8 cellular contexts compared by ENCODE assay signal in the genomic region with DNA sequence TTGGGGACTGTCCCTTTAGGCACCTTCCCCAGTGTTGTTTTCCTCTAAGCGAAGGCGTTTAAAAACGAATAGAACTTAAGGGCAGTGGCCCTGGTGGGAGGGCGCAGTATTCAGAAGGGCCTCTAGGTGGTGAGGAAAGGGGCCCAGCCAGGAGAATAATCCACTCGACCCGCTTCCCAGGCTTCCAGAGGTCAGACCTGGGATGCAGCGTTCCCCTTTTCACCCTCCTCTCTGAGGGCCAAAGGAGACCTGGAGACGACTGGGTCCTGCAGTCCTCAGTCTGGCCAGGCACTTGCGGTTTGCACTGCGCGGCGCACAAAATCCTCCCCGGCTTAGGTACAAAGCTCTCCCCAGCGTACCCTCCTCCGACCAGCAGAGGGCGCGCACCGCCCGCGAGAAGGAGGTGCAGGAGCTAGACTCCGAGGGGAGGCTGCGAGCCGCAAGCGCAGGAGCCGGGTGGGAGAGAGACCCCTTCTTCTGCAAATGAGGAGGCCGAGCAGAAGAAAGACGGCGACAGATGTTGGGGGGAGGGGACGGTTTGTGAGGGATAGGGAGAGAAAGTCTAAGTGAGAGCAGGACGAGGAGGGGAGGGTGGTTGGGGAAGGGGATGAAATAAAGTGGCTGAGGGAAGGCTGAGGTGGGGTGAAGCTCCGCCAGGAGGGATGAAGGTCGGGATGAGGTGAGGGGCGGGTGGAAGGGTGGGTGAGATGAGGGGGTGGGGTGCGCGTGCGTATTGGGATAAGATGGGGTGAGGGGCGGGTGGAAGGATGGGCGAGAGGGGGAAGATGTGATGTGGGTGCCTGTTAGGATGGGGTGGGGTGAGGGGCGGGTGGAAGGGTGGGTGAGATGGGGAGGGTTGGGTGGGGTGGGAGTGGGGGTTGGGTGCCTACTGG. TPM values are rescaled to one million over a fixed set of nuclear protein-coding genes. Genes with fewer than 3 reads are reported as not detected.
DNase-seq lines count a peak whose midpoint lies in the region; ATAC-seq and TF ChIP-seq lines count a peak whose summit lies in the region.

No MANE protein-coding gene starts in this region.

- peak; percentile 72 to 87 (median 83) for DNase-seq in CD8-positive, alpha-beta T cell
- DNase-seq in NCI-H774 (lab: John Stamatoyannopoulos, UW) (peak; percentile 72), medulla oblongata (ENCODE audit: extremely low spot score) (peak; percentile 76)
- DNase-seq in activated CD8-positive, alpha-beta T cell treated with anti-CD3 and anti-CD28 coated beads for 36 hours = peak; percentile 93
- peak; percentile 69 for DNase-seq in stimulated activated CD8-positive, alpha-beta memory T cell treated with anti-CD3 and anti-CD28 coated beads, Interleukin-15, amount 100 ng/mL, for 24 hours (ENCODE audit: low read depth)

- WGBS in ectodermal cell, 2 experiments = 3 to 4% methylated on average over 38 of the region's 39 CpGs

- H3K27ac ChIP-seq in CD8-positive, alpha-beta T cell (ENCODE audit: low read depth, low read length) = no peak overlapping the region
- no peak overlapping the region for H3K27ac ChIP-seq in ectodermal cell (ENCODE audit: insufficient read depth, low read depth, low read length, poor library complexity, severe bottlenecking)

- no peaks in the 10 kb centered on the region for H3K9me3 Mint-ChIP-seq in CD8-positive, alpha-beta T cell
- H3K9me3 Mint-ChIP-seq in activated CD8-positive, alpha-beta T cell treated with anti-CD3 and anti-CD28 coated beads for 36 hours = no peaks in the 10 kb centered on the region

- ATAC-seq in CD8-positive, alpha-beta T cell = peak; percentile 89
- ATAC-seq in GM19438 (IDR thresholded peaks at IDR 0.05; ENCODE audit: low read depth, unreplicated experiment) = peak; percentile 75
- peak; percentile 87 for ATAC-seq in HG03565 (IDR thresholded peaks at IDR 0.05; ENCODE audit: unreplicated experiment)
- peak; percentile 90 for ATAC-seq in activated CD8-positive, alpha-beta T cell treated with anti-CD3 and anti-CD28 coated beads for 36 hours

- CTCF ChIA-PET in CD8-positive, alpha-beta T cell (lab: Charles Lee) = interaction anchor here (0.6 to 2.6 kb wide), 39 partner anchors 8 to 436 kb away, joined by 3 to 19 read pairs (median 4); partner anchors contain the start of gene CDK5R2
- CTCF ChIA-PET in activated CD8-positive, alpha-beta T cell treated with anti-CD3 and anti-CD28 coated beads for 36 hours (lab: Charles Lee) = interaction anchor here (0.6 to 5.7 kb wide), 77 partner anchors 9 to 459 kb away, joined by 3 to 128 read pairs (median 4); partner anchors contain the start of genes ANKZF1, CDK5R2, CRYBA2 and WNT10A

- peak; percentile 94 for TF ChIP-seq CTCF in CD8-positive, alpha-beta T cell (IDR thresholded peaks at IDR 0.05)
- peak; percentile 98 for TF ChIP-seq CTCF in activated CD8-positive, alpha-beta T cell treated with anti-CD3 and anti-CD28 coated beads for 36 hours (IDR thresholded peaks at IDR 0.05)

- intact Hi-C loops in CD8-positive, alpha-beta T cell (cut with DNase I, micrococcal nuclease) = loop anchor here (1.0 to 10.0 kb wide), 6 partner anchors 16 to 174 kb away; no protein-coding TSS in a partner anchor
- intact Hi-C loops in activated CD8-positive, alpha-beta T cell treated with anti-CD3 and anti-CD28 coated beads for 36 hours (cut with micrococcal nuclease) = loop anchor here (5.0 kb wide), 1 partner anchor 123 kb away; the partner anchor contains the start of gene WNT6

- peaks cover 31% of the 10 kb centered on the region for H3K4me1 ChIP-seq in CD8-positive, alpha-beta T cell (ENCODE audit: insufficient read depth, low read length)
- peaks cover 11% of the 10 kb centered on the region for H3K4me1 ChIP-seq in ectodermal cell (ENCODE audit: control insufficient read depth, insufficient read depth, low read length)

- POLR2A ChIA-PET in CD8-positive, alpha-beta T cell (lab: Charles Lee) = interaction anchor here (0.6 kb wide), 1 partner anchor 20 kb away, joined by 3 read pairs; no protein-coding TSS in a partner anchor
- POLR2A ChIA-PET in activated CD8-positive, alpha-beta T cell treated with anti-CD3 and anti-CD28 coated beads for 36 hours (lab: Charles Lee) = interaction anchor here (0.7 to 1.7 kb wide), 5 partner anchors 10 to 249 kb away, joined by 3 to 6 read pairs (median 3); partner anchors contain the start of genes ANKZF1, ATG9A and CRYBA2

- H3K27me3 Mint-ChIP-seq in CD8-positive, alpha-beta T cell (ENCODE audit: low read depth) = peaks cover 64% of the 10 kb centered on the region
- H3K27me3 Mint-ChIP-seq in activated CD8-positive, alpha-beta T cell treated with anti-CD3 and anti-CD28 coated beads for 36 hours = peaks cover 63% of the 10 kb centered on the region

- no peaks in the 10 kb centered on the region for H3K36me3 Mint-ChIP-seq in CD8-positive, alpha-beta T cell
- H3K36me3 Mint-ChIP-seq in activated CD8-positive, alpha-beta T cell treated with anti-CD3 and anti-CD28 coated beads for 36 hours (ENCODE audit: low read depth) = no peaks in the 10 kb centered on the region

- peaks cover 34% of the 10 kb centered on the region for H3K4me1 Mint-ChIP-seq in CD8-positive, alpha-beta T cell (ENCODE audit: low read depth)
- H3K4me1 Mint-ChIP-seq in activated CD8-positive, alpha-beta T cell treated with anti-CD3 and anti-CD28 coated beads for 36 hours (ENCODE audit: low read depth) = peaks cover 21% of the 10 kb centered on the region

- H3K27ac Mint-ChIP-seq in CD8-positive, alpha-beta T cell = no peak overlapping the region
- no peak overlapping the region for H3K27ac Mint-ChIP-seq in activated CD8-positive, alpha-beta T cell treated with anti-CD3 and anti-CD28 coated beads for 36 hours

- peaks cover 49% of the 10 kb centered on the region for H3K27me3 ChIP-seq in CD8-positive, alpha-beta T cell (ENCODE audit: insufficient read depth, low read length)
- peaks cover 100% of the 10 kb centered on the region for H3K27me3 ChIP-seq in ectodermal cell (ENCODE audit: control insufficient read depth, insufficient read depth, low read length, poor library complexity, severe bottlenecking)

- H3K4me3 ChIP-seq in CD8-positive, alpha-beta T cell (ENCODE audit: low read depth, low read length) = peak overlapping the region; percentile 3
- peak overlapping the region; percentile 18 for H3K4me3 ChIP-seq in ectodermal cell (ENCODE audit: insufficient read depth, low read depth, low read length)

- H3K9me3 ChIP-seq in CD8-positive, alpha-beta T cell (ENCODE audit: low read length) = no peaks in the 10 kb centered on the region
- no peaks in the 10 kb centered on the region for H3K9me3 ChIP-seq in ectodermal cell (ENCODE audit: control insufficient read depth, low read length)

- peak overlapping the region; percentile 76 for H3K4me3 Mint-ChIP-seq in CD8-positive, alpha-beta T cell
- H3K4me3 Mint-ChIP-seq in activated CD8-positive, alpha-beta T cell treated with anti-CD3 and anti-CD28 coated beads for 36 hours = peak overlapping the region; percentile 58

- no peaks in the 10 kb centered on the region for H3K36me3 ChIP-seq in CD8-positive, alpha-beta T cell (ENCODE audit: insufficient read depth, low read length)
- no peaks in the 10 kb centered on the region for H3K36me3 ChIP-seq in ectodermal cell (ENCODE audit: control insufficient read depth, insufficient read depth, low read length)

RNA-seq across cellular contexts. Expression of gene FEV, which starts 4.9 kb away (rescaled TPM):
- total RNA-seq in CD8-positive, alpha-beta T cell = not detected
- not detected for total RNA-seq in activated CD8-positive, alpha-beta T cell treated with anti-CD3 and anti-CD28 coated beads for 36 hours
- polyA plus RNA-seq in ectodermal cell (2013, experiment 1 of 4) = not detected
- not detected for polyA plus RNA-seq in ectodermal cell (2013, experiment 2 of 4)
- polyA plus RNA-seq in ectodermal cell (2013, experiment 3 of 4) = not detected
- polyA plus RNA-seq in ectodermal cell (2013, experiment 4 of 4) = not detected

RNA-seq across cellular contexts. Expression of gene CRYBA2, which starts 13.1 kb away (rescaled TPM):
- total RNA-seq in CD8-positive, alpha-beta T cell = not detected
- not detected for total RNA-seq in activated CD8-positive, alpha-beta T cell treated with anti-CD3 and anti-CD28 coated beads for 36 hours
- not detected for polyA plus RNA-seq in ectodermal cell (2013, experiment 1 of 4)
- polyA plus RNA-seq in ectodermal cell (2013, experiment 2 of 4) = not detected
- not detected for polyA plus RNA-seq in ectodermal cell (2013, experiment 3 of 4)
- polyA plus RNA-seq in ectodermal cell (2013, experiment 4 of 4) = not detected

RNA-seq across cellular contexts. Expression of gene CDK5R2, which starts 20.6 kb away (rescaled TPM):
- not detected for total RNA-seq in CD8-positive, alpha-beta T cell
- not detected for total RNA-seq in activated CD8-positive, alpha-beta T cell treated with anti-CD3 and anti-CD28 coated beads for 36 hours
- 0.67 TPM for polyA plus RNA-seq in ectodermal cell (2013, experiment 1 of 4)
- 0.48 TPM for polyA plus RNA-seq in ectodermal cell (2013, experiment 2 of 4)
- 0.43 TPM for polyA plus RNA-seq in ectodermal cell (2013, experiment 3 of 4)
- 0.61 TPM for polyA plus RNA-seq in ectodermal cell (2013, experiment 4 of 4)
